9 cellular contexts compared by ENCODE assay signal in genomic region chr12:124837958-124838803, GRCh38. TPM values are rescaled to one million over a fixed set of nuclear protein-coding genes. Genes with fewer than 3 reads are reported as not detected.
A peak's percentile ranks its signal among the peaks of the same experiment; 100 is the strongest.
DNase-seq lines count a peak whose midpoint lies in the region; ATAC-seq and TF ChIP-seq lines count a peak whose summit lies in the region.
"Had no signal": no experiment of that assay in that cellular context is flagged by ENCODE, and none has a peak within 500 bp of the region (broad histone marks: within the 10 kb centered on the region; RNA-seq: fewer than 3 reads in every experiment).

No MANE protein-coding gene starts in this region.

- peaks cover 5% of the 10 kb centered on the region for H3K4me1 ChIP-seq in colonic mucosa
- H3K4me1 ChIP-seq in effector memory CD4-positive, alpha-beta T cell (ENCODE audit: control insufficient read depth, insufficient read depth, low read length, poor library complexity, severe bottlenecking) = no peaks in the 10 kb centered on the region

- H3K9me3 Mint-ChIP-seq in Calu3 (ENCODE audit: low read depth, unreplicated experiment) (no peaks in the 10 kb centered on the region), mesothelial cell of epicardium (no peaks in the 10 kb centered on the region)
- no peaks in the 10 kb centered on the region for H3K9me3 Mint-ChIP-seq in activated naive CD4-positive, alpha-beta T cell treated with anti-CD3 and anti-CD28 coated beads, Interleukin-2, amount 10 ng/mL, durations not matched to agents 7 days and 5 days
- H3K9me3 Mint-ChIP-seq: stimulated activated naive CD8-positive, alpha-beta T cell treated with anti-CD3 and anti-CD28 coated beads, Interleukin-15, Interleukin-2, amounts not matched to agents 100 ng/mL and 50 ng/mL, for 24 hours had no signal

- H3K4me1 Mint-ChIP-seq in Calu3 (ENCODE audit: low read depth, unreplicated experiment) = peaks cover 9% of the 10 kb centered on the region
- H3K4me1 Mint-ChIP-seq in mesothelial cell of epicardium = peaks cover 30% of the 10 kb centered on the region
- no peaks in the 10 kb centered on the region for H3K4me1 Mint-ChIP-seq in activated naive CD4-positive, alpha-beta T cell treated with anti-CD3 and anti-CD28 coated beads, Interleukin-2, amount 10 ng/mL, durations not matched to agents 7 days and 5 days

- TF ChIP-seq CTCF in Calu3 (IDR thresholded peaks at IDR 0.05; ENCODE audit: unreplicated experiment) = no peak
- TF ChIP-seq CTCF in colonic mucosa (IDR thresholded peaks at IDR 0.05) = no peak
- TF ChIP-seq CTCF in mesothelial cell of epicardium (IDR thresholded peaks at IDR 0.05; ENCODE audit: unreplicated experiment) = no peak

- H3K27me3 ChIP-seq in colonic mucosa = no peaks in the 10 kb centered on the region
- no peaks in the 10 kb centered on the region for H3K27me3 ChIP-seq in effector memory CD4-positive, alpha-beta T cell (replicated peaks; ENCODE audit: control insufficient read depth, insufficient read depth, low read length, poor library complexity, severe bottlenecking)

- DNase-seq in Calu3 (peak; percentile 74), NCI-H345 (lab: John Stamatoyannopoulos, UW) (peak; percentile 86), colonic mucosa (peak; percentile 96), mesothelial cell of epicardium (ENCODE audit: low spot score in 2 of 2, unreplicated experiment in 2 of 2) (no peak)
- DNase-seq in effector memory CD4-positive, alpha-beta T cell = no peak
- no peak for DNase-seq in activated naive CD4-positive, alpha-beta T cell treated with anti-CD3 and anti-CD28 coated beads, Interleukin-2, amount 10 ng/mL, durations not matched to agents 7 days and 5 days
- no peak for DNase-seq in stimulated activated naive CD4-positive, alpha-beta T cell treated with Interleukin-2 at 50 U/mL for 16 hours (lab: John Stamatoyannopoulos, UW)

- CTCF ChIA-PET in Calu3 (lab: Charles Lee) = interaction anchor here (1.0 kb wide), 1 partner anchor 8 kb away, joined by 7 read pairs; no protein-coding TSS in a partner anchor
- CTCF ChIA-PET in activated naive CD4-positive, alpha-beta T cell treated with anti-CD3 and anti-CD28 coated beads, Interleukin-2, amount 10 ng/mL, durations not matched to agents 7 days and 5 days (lab: Charles Lee) = interaction anchor here (1.0 kb wide), 1 partner anchor 69 kb away, joined by 3 read pairs; no protein-coding TSS in a partner anchor

- peak overlapping the region in 1 of 2 donors; percentile 14 for H3K9ac ChIP-seq in colonic mucosa (ENCODE audit: low read depth in 2 of 2, low read length in 2 of 2)

- no peaks in the 10 kb centered on the region for H3K36me3 Mint-ChIP-seq in Calu3 (ENCODE audit: insufficient read depth, unreplicated experiment)
- H3K36me3 Mint-ChIP-seq in mesothelial cell of epicardium = no peaks in the 10 kb centered on the region
- no peaks in the 10 kb centered on the region for H3K36me3 Mint-ChIP-seq in activated naive CD4-positive, alpha-beta T cell treated with anti-CD3 and anti-CD28 coated beads, Interleukin-2, amount 10 ng/mL, durations not matched to agents 7 days and 5 days

- H3K4me3 Mint-ChIP-seq in Calu3 (ENCODE audit: low read depth, unreplicated experiment) = no peak overlapping the region
- no peak overlapping the region for H3K4me3 Mint-ChIP-seq in mesothelial cell of epicardium
- H3K4me3 Mint-ChIP-seq in activated naive CD4-positive, alpha-beta T cell treated with anti-CD3 and anti-CD28 coated beads, Interleukin-2, amount 10 ng/mL, durations not matched to agents 7 days and 5 days = no peak overlapping the region
- H3K4me3 Mint-ChIP-seq: stimulated activated naive CD8-positive, alpha-beta T cell treated with anti-CD3 and anti-CD28 coated beads, Interleukin-15, Interleukin-2, amounts not matched to agents 100 ng/mL and 50 ng/mL, for 24 hours had no signal

- no peak for ATAC-seq in GM19463 (IDR thresholded peaks at IDR 0.05; ENCODE audit: unreplicated experiment)

- no peaks in the 10 kb centered on the region for H3K36me3 ChIP-seq in colonic mucosa
- no peaks in the 10 kb centered on the region for H3K36me3 ChIP-seq in effector memory CD4-positive, alpha-beta T cell (ENCODE audit: control insufficient read depth, insufficient read depth, low read length)

- no peaks in the 10 kb centered on the region for H3K9me3 ChIP-seq in colonic mucosa
- no peaks in the 10 kb centered on the region for H3K9me3 ChIP-seq in effector memory CD4-positive, alpha-beta T cell (ENCODE audit: control insufficient read depth, low read length)

- H3K27ac Mint-ChIP-seq in Calu3 (ENCODE audit: unreplicated experiment) (no peak overlapping the region), mesothelial cell of epicardium (peak overlapping the region; percentile 83)
- no peak overlapping the region for H3K27ac Mint-ChIP-seq in activated naive CD4-positive, alpha-beta T cell treated with anti-CD3 and anti-CD28 coated beads, Interleukin-2, amount 10 ng/mL, durations not matched to agents 7 days and 5 days
- H3K27ac Mint-ChIP-seq: stimulated activated naive CD8-positive, alpha-beta T cell treated with anti-CD3 and anti-CD28 coated beads, Interleukin-15, Interleukin-2, amounts not matched to agents 100 ng/mL and 50 ng/mL, for 24 hours had no signal

- H3K27ac ChIP-seq in colonic mucosa = peak overlapping the region; percentile 61
- no peak overlapping the region for H3K27ac ChIP-seq in effector memory CD4-positive, alpha-beta T cell (ENCODE audit: insufficient read depth, low read length, poor library complexity, severe bottlenecking)

- no TSS peak for BruUV-seq in Calu3 (replicated peaks; lab: Mats Ljungman, UMichigan)

- intact Hi-C loops in Calu3 (cut with micrococcal nuclease; ENCODE audit: unreplicated experiment) (no loop called here), colonic mucosa (cut with DNase I) (no loop called here)

- no peaks in the 10 kb centered on the region for H3K27me3 Mint-ChIP-seq in Calu3 (ENCODE audit: unreplicated experiment)
- no peaks in the 10 kb centered on the region for H3K27me3 Mint-ChIP-seq in mesothelial cell of epicardium (ENCODE audit: low read depth)
- no peaks in the 10 kb centered on the region for H3K27me3 Mint-ChIP-seq in activated naive CD4-positive, alpha-beta T cell treated with anti-CD3 and anti-CD28 coated beads, Interleukin-2, amount 10 ng/mL, durations not matched to agents 7 days and 5 days
- H3K27me3 Mint-ChIP-seq: stimulated activated naive CD8-positive, alpha-beta T cell treated with anti-CD3 and anti-CD28 coated beads, Interleukin-15, Interleukin-2, amounts not matched to agents 100 ng/mL and 50 ng/mL, for 24 hours had no signal

- H3K4me3 ChIP-seq in colonic mucosa = no peak overlapping the region
- no peak overlapping the region for H3K4me3 ChIP-seq in effector memory CD4-positive, alpha-beta T cell (ENCODE audit: insufficient read depth, low read depth, low read length, poor library complexity, severe bottlenecking)

RNA-seq across cellular contexts. Expression of gene SCARB1, which starts 25.5 kb away (rescaled TPM):
- 51.6 and 57.5 TPM in 2 replicates for total RNA-seq in Calu3 (2022)
- total RNA-seq in colonic mucosa = 10 to 100 TPM; 44.9 to 83.1 TPM
- 40.2 to 43.3 TPM (median 40.4 TPM) in 3 replicates for total RNA-seq in mesothelial cell of epicardium

Comparison
In these comparisons a context has a peak if more than half of its experiments do, and no peak if none do; other contexts are left out.
1. DNase-seq: peak in Calu3 (single experiment), NCI-H345 (single experiment) and colonic mucosa (single experiment); none in mesothelial cell of epicardium (0 of 2), effector memory CD4-positive, alpha-beta T cell (0 of 3), activated naive CD4-positive, alpha-beta T cell treated with anti-CD3 and anti-CD28 coated beads, Interleukin-2, amount 10 ng/mL, durations not matched to agents 7 days and 5 days (single experiment) and stimulated activated naive CD4-positive, alpha-beta T cell treated with Interleukin-2 at 50 U/mL for 16 hours (single experiment).